In genomic region chr4:62711575-62711974, GRCh38 we compare ENCODE assay signal across 33 cellular contexts.
"Had no signal": no experiment of that assay in that cellular context is flagged by ENCODE, and none has a peak within 500 bp of the region (broad histone marks: within the 10 kb centered on the region; RNA-seq: fewer than 3 reads in every experiment).

No MANE protein-coding gene starts in this region.

- H3K9me3 ChIP-seq: body of pancreas, colonic mucosa, esophagus muscularis mucosa, gastrocnemius medialis had no signal

- H3K4me1 ChIP-seq: body of pancreas, colonic mucosa, esophagus muscularis mucosa, foreskin keratinocyte, gastrocnemius medialis had no signal

- H3K36me3 ChIP-seq: colonic mucosa, esophagus muscularis mucosa, gastrocnemius medialis, heart left ventricle, WERI-Rb-1 had no signal

- H3K27ac Mint-ChIP-seq: activated B cell treated with CpG ODN at 0.5 μM for 24 hours; activated CD8-positive, alpha-beta T cell treated with anti-CD3 and anti-CD28 coated beads for 36 hours; activated naive CD8-positive, alpha-beta T cell; activated T-helper 17 cell treated with anti-CD3 and anti-CD28 coated beads, Interleukin-2, amount 50 U/mL, for 72 hours; dendritic cell treated with granulocyte-macrophage colony-stimulating factor and Interleukin-4, amounts not matched to agents 40 ng/mL and 50 ng/mL, for 4 days; effector memory CD8-positive, alpha-beta T cell; T-helper 17 cell; T-helper 2 cell treated with Interferon-gamma antibody and Interleukin-4, amounts not matched to agents 5 μg/mL and 100 μg/mL, for 36 hours had no signal

- H3K4me1 Mint-ChIP-seq: activated B cell treated with CpG ODN at 0.5 μM for 24 hours; activated T-helper 17 cell treated with anti-CD3 and anti-CD28 coated beads, Interleukin-2, amount 50 U/mL, for 72 hours; T-helper 17 cell had no signal

- ATAC-seq: activated CD4-positive, CD25-positive, alpha-beta regulatory T cell treated with anti-CD3 and anti-CD28 coated beads, Interleukin-2, amount 50 U/mL, for 24 hours; activated CD8-positive, alpha-beta T cell treated with anti-CD3 and anti-CD28 coated beads for 36 hours; activated T-cell treated with anti-CD3 and anti-CD28 coated beads, Interleukin-2, amount 50 U/mL, for 4 hours; activated T-helper 17 cell treated with anti-CD3 and anti-CD28 coated beads, Interleukin-2, amount 50 U/mL, for 72 hours; body of pancreas; effector memory CD8-positive, alpha-beta T cell; foreskin keratinocyte; gastrocnemius medialis; T-helper 17 cell had no signal

- H3K36me3 Mint-ChIP-seq: activated naive CD8-positive, alpha-beta T cell had no signal

- H3K27me3 ChIP-seq: body of pancreas, colonic mucosa, dorsolateral prefrontal cortex, esophagus muscularis mucosa, foreskin keratinocyte, gastrocnemius medialis, heart left ventricle had no signal

- H3K27me3 Mint-ChIP-seq: activated B cell treated with CpG ODN at 0.5 μM for 24 hours; activated CD8-positive, alpha-beta T cell treated with anti-CD3 and anti-CD28 coated beads for 36 hours; activated naive CD8-positive, alpha-beta T cell; activated T-helper 17 cell treated with anti-CD3 and anti-CD28 coated beads, Interleukin-2, amount 50 U/mL, for 72 hours; dendritic cell treated with granulocyte-macrophage colony-stimulating factor and Interleukin-4, amounts not matched to agents 40 ng/mL and 50 ng/mL, for 4 days; effector memory CD8-positive, alpha-beta T cell; T-helper 17 cell had no signal

- H3K27ac ChIP-seq: body of pancreas, colonic mucosa, dorsolateral prefrontal cortex, esophagus muscularis mucosa, foreskin keratinocyte, gastrocnemius medialis, heart left ventricle, WERI-Rb-1 had no signal

- DNase-seq: activated B cell treated with CpG ODN at 0.5 μM for 24 hours; activated CD4-positive, alpha-beta T cell treated with anti-CD3 and anti-CD28 coated beads for 48 hours; activated CD4-positive, alpha-beta T cell treated with anti-CD3 and anti-CD28 coated beads, Interleukin-2, amount 50 U/mL, for 1 hour; activated CD4-positive, alpha-beta T cell treated with anti-CD3 and anti-CD28 coated beads, Interleukin-2, amount 50 U/mL, for 48 hours; activated CD8-positive, alpha-beta memory T cell treated with anti-CD3 and anti-CD28 coated beads for 24 hours; activated CD8-positive, alpha-beta T cell treated with anti-CD3 and anti-CD28 coated beads for 36 hours; activated effector memory CD4-positive, alpha-beta T cell treated with Interleukin-2 at 50 U/mL for 16 hours; activated gamma-delta T cell treated with Interleukin-2 at 50 U/mL for 16 hours; activated naive CD4-positive, alpha-beta T cell treated with anti-CD3 and anti-CD28 coated beads, Interleukin-2, amount 50 U/mL, for 16 hours; activated naive CD4-positive, alpha-beta T cell treated with Interleukin-2 at 50 U/mL for 16 hours; activated T-cell treated with anti-CD3 and anti-CD28 coated beads, Interleukin-2, amount 50 U/mL, for 4 hours; amniotic stem cell; anterior cingulate cortex; body of pancreas; caudate nucleus; colonic mucosa; dorsolateral prefrontal cortex; effector memory CD8-positive, alpha-beta T cell; erythroblast; gastrocnemius medialis; glutamatergic neuron; heart left ventricle; T-helper 1 cell; T-helper 17 cell; T1000; WERI-Rb-1 had no signal

- H3K4me3 Mint-ChIP-seq: activated B cell treated with CpG ODN at 0.5 μM for 24 hours; activated CD8-positive, alpha-beta T cell treated with anti-CD3 and anti-CD28 coated beads for 36 hours; activated naive CD8-positive, alpha-beta T cell; activated T-cell treated with anti-CD3 and anti-CD28 coated beads, Interleukin-2, amount 50 U/mL, for 4 hours; activated T-helper 17 cell treated with anti-CD3 and anti-CD28 coated beads, Interleukin-2, amount 50 U/mL, for 72 hours; dendritic cell treated with granulocyte-macrophage colony-stimulating factor and Interleukin-4, amounts not matched to agents 40 ng/mL and 50 ng/mL, for 4 days; effector memory CD8-positive, alpha-beta T cell; T-helper 17 cell; T-helper 2 cell treated with Interferon-gamma antibody and Interleukin-4, amounts not matched to agents 5 μg/mL and 100 μg/mL, for 36 hours had no signal

- H3K4me3 ChIP-seq: body of pancreas, colonic mucosa, dorsolateral prefrontal cortex, esophagus muscularis mucosa, gastrocnemius medialis, heart left ventricle had no signal

- H3K9me3 Mint-ChIP-seq: dendritic cell treated with granulocyte-macrophage colony-stimulating factor and Interleukin-4, amounts not matched to agents 40 ng/mL and 50 ng/mL, for 4 days had no signal
